Comparison of ENCODE assay signal across 1 cellular context in genomic region chr18:23279931-23280330, GRCh38.
TF ChIP-seq lines count a peak whose summit lies in the region.

No MANE protein-coding gene starts in this region.

TF ChIP-seq in K562, 482 proteins besides CTCF, POLR2A, EP300 and RAD21 (continued from another document):
- TF ChIP-seq PBX2 (CRISPR knock-in tag; IDR thresholded peaks at IDR 0.05; ENCODE audit: low read depth) (no peak), PBX2 (tag; conservative IDR thresholded peaks at IDR 0.05; ENCODE audit: low read depth) (no peak), E2F6 (IDR thresholded peaks at IDR 0.05; ENCODE audit: borderline replicate concordance in 1 of 2, extremely low read depth in 1 of 2, insufficient read depth in 1 of 2, insufficient read length in 1 of 2, low read depth in 1 of 2, low read length in 1 of 2, poor library complexity in 1 of 2, severe bottlenecking in 1 of 2) (no peak), TEAD4 (IDR thresholded peaks at IDR 0.05; ENCODE audit: low read length) (no peak), TEAD4 (CRISPR knock-in tag; IDR thresholded peaks at IDR 0.05; ENCODE audit: borderline replicate concordance) (no peak), PCBP1 (IDR thresholded peaks at IDR 0.05; ENCODE audit: low read depth, low read length, poor library complexity, severe bottlenecking) (no peak), ZMIZ1 (IDR thresholded peaks at IDR 0.05; ENCODE audit: low read depth in 2 of 2, low read length in 2 of 2) (no peak), CBX5 (IDR thresholded peaks at IDR 0.05; ENCODE audit: borderline replicate concordance, low read depth) (no peak), ZC3H8 (IDR thresholded peaks at IDR 0.05) (no peak), STAT6 (CRISPR knock-in tag; IDR thresholded peaks at IDR 0.05) (no peak), MBD1 (CRISPR knock-in tag; IDR thresholded peaks at IDR 0.05) (no peak), ZNF449 (CRISPR knock-in tag; IDR thresholded peaks at IDR 0.05) (no peak)
